ENCODE assay signal across 9 cellular contexts in the genomic region with DNA sequence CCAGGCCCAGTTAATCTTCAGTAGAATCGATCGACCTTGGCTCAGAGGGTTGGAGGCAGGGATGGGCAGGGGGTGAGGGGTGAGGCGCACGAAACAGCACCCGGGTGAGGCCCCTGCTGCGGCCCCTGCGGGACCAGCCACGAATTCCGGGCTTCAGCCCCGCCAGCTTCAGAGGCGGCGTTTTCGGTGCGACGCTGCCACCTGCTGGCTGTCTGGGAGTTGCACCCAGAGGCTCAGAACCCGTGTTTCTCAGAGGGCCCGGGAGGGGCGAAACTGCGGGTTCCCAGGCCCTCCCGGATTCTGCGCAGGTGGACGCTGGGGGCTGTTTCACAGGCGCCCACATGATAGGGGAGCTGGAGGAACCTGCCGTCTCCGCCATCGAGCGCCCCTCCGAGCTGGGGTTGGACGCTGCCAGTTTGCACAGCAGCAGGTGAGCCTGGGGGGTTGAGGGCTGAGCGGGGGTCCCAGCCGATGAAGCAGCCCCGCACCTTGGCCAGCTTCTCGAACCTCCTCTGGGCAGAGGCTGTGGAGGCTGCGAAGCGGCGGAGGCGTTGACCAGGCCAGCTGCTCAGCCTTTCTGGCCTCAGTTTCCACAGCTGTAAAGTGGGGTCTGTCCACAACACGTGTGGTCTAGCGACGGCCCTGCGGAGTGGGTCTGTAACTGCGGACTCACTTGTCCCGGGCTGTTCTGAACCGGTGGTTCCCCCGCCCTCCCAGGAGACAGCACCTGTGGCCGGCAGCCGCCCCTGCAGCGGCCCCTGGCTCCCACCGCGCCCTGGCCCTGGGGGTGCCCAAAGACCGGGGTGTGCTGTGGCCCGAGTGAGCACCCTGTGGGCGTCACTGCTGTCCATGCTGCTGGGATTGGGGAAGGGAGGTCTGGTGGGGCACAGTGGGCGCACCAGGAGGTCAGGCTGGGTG. TPM values are rescaled to one million over a fixed set of nuclear protein-coding genes. Genes with fewer than 3 reads are reported as not detected.
DNase-seq lines count a peak whose midpoint lies in the region; ATAC-seq and FAIRE-seq lines count a peak whose summit lies in the region.
"Had no signal": no experiment of that assay in that cellular context is flagged by ENCODE, and none has a peak within 500 bp of the region (broad histone marks: within the 10 kb centered on the region; RNA-seq: fewer than 3 reads in every experiment).

No MANE protein-coding gene starts in this region.

- peaks cover 4% of the 10 kb centered on the region for H3K36me3 Mint-ChIP-seq in CD4-positive, CD25-positive, alpha-beta regulatory T cell
- H3K36me3 Mint-ChIP-seq in activated CD4-positive, alpha-beta memory T cell treated with anti-CD3 and anti-CD28 coated beads, Interleukin-2, amount 10 ng/mL, durations not matched to agents 7 days and 5 days (ENCODE audit: low read depth): peaks cover 10% of the 10 kb centered on the region

- peaks cover 76% of the 10 kb centered on the region for H3K27me3 Mint-ChIP-seq in CD4-positive, CD25-positive, alpha-beta regulatory T cell
- H3K27me3 Mint-ChIP-seq in activated CD4-positive, alpha-beta memory T cell treated with anti-CD3 and anti-CD28 coated beads, Interleukin-2, amount 10 ng/mL, durations not matched to agents 7 days and 5 days: peaks cover 72% of the 10 kb centered on the region

- no peak overlapping the region for H3K4me3 ChIP-seq in CD4-positive, CD25-positive, alpha-beta regulatory T cell (ENCODE audit: low read depth, low read length)

- peak; percentile 72 for ATAC-seq in CD4-positive, CD25-positive, alpha-beta regulatory T cell (ENCODE audit: low read depth in 2 of 2)
- ATAC-seq in HG03432 (IDR thresholded peaks at IDR 0.05; ENCODE audit: unreplicated experiment): peak; percentile 53

- CTCF ChIA-PET in activated CD4-positive, alpha-beta memory T cell treated with anti-CD3 and anti-CD28 coated beads, Interleukin-2, amount 10 ng/mL, durations not matched to agents 7 days and 5 days (lab: Charles Lee): interaction anchor here (0.5 to 1.7 kb wide), 12 partner anchors 29 to 509 kb away, joined by 3 to 9 read pairs (median 3); partner anchors contain the start of gene TCFL5

- DNase-seq in CD4-positive, CD25-positive, alpha-beta regulatory T cell: peak; percentile 70 to 77 (median 77)
- DNase-seq in GM19239 (ENCODE audit: insufficient read length, low spot score) (peak; percentile 99), NCI-H526 treated with DMSO at 0.1 percent for 48 hours (lab: John Stamatoyannopoulos, UW) (peak; percentile 48), midbrain (lab: John Stamatoyannopoulos, UW) (peak; percentile 55)
- DNase-seq in activated CD4-positive, alpha-beta memory T cell treated with anti-CD3 and anti-CD28 coated beads, Interleukin-2, amount 10 ng/mL, durations not matched to agents 7 days and 5 days: peak; percentile 84
- DNase-seq in effector CD4-positive, alpha-beta T cell: peak; percentile 77
- peak; percentile 70 to 72 for DNase-seq in stimulated activated CD8-positive, alpha-beta memory T cell treated with anti-CD3 and anti-CD28 coated beads, Interleukin-7, amount 100 ng/mL, for 1 hour (ENCODE audit: low read depth in 2 of 2)

- H3K27me3 ChIP-seq in CD4-positive, CD25-positive, alpha-beta regulatory T cell (ENCODE audit: control insufficient read depth, insufficient read depth, low read length): peaks cover 22% of the 10 kb centered on the region

- POLR2A ChIA-PET in activated CD4-positive, alpha-beta memory T cell treated with anti-CD3 and anti-CD28 coated beads, Interleukin-2, amount 10 ng/mL, durations not matched to agents 7 days and 5 days (lab: Charles Lee): interaction anchor here (0.9 to 1.1 kb wide), 4 partner anchors 34 to 111 kb away, joined by 3 to 7 read pairs (median 3); no protein-coding TSS in a partner anchor

- FAIRE-seq in GM19239 (lab: Jason Lieb, UNC): peak; percentile 87

- H3K9me3 ChIP-seq in CD4-positive, CD25-positive, alpha-beta regulatory T cell (ENCODE audit: control insufficient read depth in 2 of 2, low read length in 2 of 2): peaks cover 16 to 17% of the 10 kb centered on the region in 2 experiments

- peaks cover 49% of the 10 kb centered on the region for H3K4me1 ChIP-seq in CD4-positive, CD25-positive, alpha-beta regulatory T cell (ENCODE audit: control insufficient read depth, insufficient read depth, low read length, poor library complexity, severe bottlenecking)

- H3K36me3 ChIP-seq in CD4-positive, CD25-positive, alpha-beta regulatory T cell (ENCODE audit: control insufficient read depth, insufficient read depth, low read length): no peaks in the 10 kb centered on the region

- H3K4me3 Mint-ChIP-seq in CD4-positive, CD25-positive, alpha-beta regulatory T cell: peak overlapping the region in 3 of 4 donors; percentile 47 to 94 (median 88)
- H3K4me3 Mint-ChIP-seq in activated CD4-positive, alpha-beta memory T cell treated with anti-CD3 and anti-CD28 coated beads, Interleukin-2, amount 10 ng/mL, durations not matched to agents 7 days and 5 days: no peak overlapping the region

- no peak overlapping the region for H3K27ac ChIP-seq in CD4-positive, CD25-positive, alpha-beta regulatory T cell (ENCODE audit: insufficient read depth, low read length, poor library complexity, severe bottlenecking)
- H3K27ac ChIP-seq: epithelial cell of prostate had no signal

- H3K9me3 Mint-ChIP-seq in CD4-positive, CD25-positive, alpha-beta regulatory T cell: peaks cover 0 to 16% (median 1%) of the 10 kb centered on the region in 7 donors
- H3K9me3 Mint-ChIP-seq in activated CD4-positive, alpha-beta memory T cell treated with anti-CD3 and anti-CD28 coated beads, Interleukin-2, amount 10 ng/mL, durations not matched to agents 7 days and 5 days: peaks cover 11% of the 10 kb centered on the region

- H3K27ac Mint-ChIP-seq in CD4-positive, CD25-positive, alpha-beta regulatory T cell: peak overlapping the region in 1 of 3 donors; percentile 86
- H3K27ac Mint-ChIP-seq in activated CD4-positive, alpha-beta memory T cell treated with anti-CD3 and anti-CD28 coated beads, Interleukin-2, amount 10 ng/mL, durations not matched to agents 7 days and 5 days: peak overlapping the region; percentile 48

- peaks cover 4 to 41% (median 7%) of the 10 kb centered on the region in 4 donors for H3K4me1 Mint-ChIP-seq in CD4-positive, CD25-positive, alpha-beta regulatory T cell
- peaks cover 20% of the 10 kb centered on the region for H3K4me1 Mint-ChIP-seq in activated CD4-positive, alpha-beta memory T cell treated with anti-CD3 and anti-CD28 coated beads, Interleukin-2, amount 10 ng/mL, durations not matched to agents 7 days and 5 days

RNA-seq across cellular contexts. Expression of gene BHLHE23, which starts 2.5 kb away (rescaled TPM):
- not detected for total RNA-seq in CD4-positive, CD25-positive, alpha-beta regulatory T cell
- not detected for polyA plus RNA-seq in CD4-positive, CD25-positive, alpha-beta regulatory T cell
- not detected for total RNA-seq in activated CD4-positive, alpha-beta memory T cell treated with anti-CD3 and anti-CD28 coated beads, Interleukin-2, amount 10 ng/mL, durations not matched to agents 7 days and 5 days

RNA-seq across cellular contexts. Expression of gene SLC17A9, which starts 56.8 kb away (rescaled TPM):
- total RNA-seq in CD4-positive, CD25-positive, alpha-beta regulatory T cell: 4.1 TPM
- under 1 TPM in 3 of 4 donors, not detected in 1; 0.06 to 0.34 (median 0.32) TPM for polyA plus RNA-seq in CD4-positive, CD25-positive, alpha-beta regulatory T cell
- total RNA-seq in activated CD4-positive, alpha-beta memory T cell treated with anti-CD3 and anti-CD28 coated beads, Interleukin-2, amount 10 ng/mL, durations not matched to agents 7 days and 5 days: 1 to 10 TPM; 4.7 to 5.8 TPM

Comparison
In these comparisons a context has a peak if more than half of its experiments do, and no peak if none do; other contexts are left out.
1. DNase-seq: peak in every context shown above with its lines; median percentile 99 in GM19239; 84 in activated CD4-positive, alpha-beta memory T cell treated with anti-CD3 and anti-CD28 coated beads, Interleukin-2, amount 10 ng/mL, durations not matched to agents 7 days and 5 days; 77 in CD4-positive, CD25-positive, alpha-beta regulatory T cell; 77 in effector CD4-positive, alpha-beta T cell; 71 in stimulated activated CD8-positive, alpha-beta memory T cell treated with anti-CD3 and anti-CD28 coated beads, Interleukin-7, amount 100 ng/mL, for 1 hour; 55 in midbrain; 48 in NCI-H526 treated with DMSO at 0.1 percent for 48 hours.